ENCODE assay signal across 23 cellular contexts in genomic region chr17:72411124-72411563, GRCh38.
DNase-seq lines count a peak whose midpoint lies in the region; ATAC-seq and TF ChIP-seq lines count a peak whose summit lies in the region.
"Had no signal": no experiment of that assay in that cellular context is flagged by ENCODE, and none has a peak within 500 bp of the region (broad histone marks: within the 10 kb centered on the region; RNA-seq: fewer than 3 reads in every experiment).

No MANE protein-coding gene starts in this region.

- WGBS in heart left ventricle, 4 donors, result 68 to 78% (median 76%) methylated on average over 6 of the region's 6 CpGs
- 33 to 43% (median 36%) methylated on average over 6 of the region's 6 CpGs for WGBS in ovary, 3 donors

- no peak for TF ChIP-seq EP300 in ovary (IDR thresholded peaks at IDR 0.05)

- H4K20me1 ChIP-seq in Karpas-422 (ENCODE audit: insufficient read depth, low read depth, low read length), result no peaks in the 10 kb centered on the region

- peak overlapping the region; percentile 16; the same call in 1 of the 2 replicates for H3K9ac ChIP-seq in Karpas-422 (ENCODE audit: low read length)

- no peaks in the 10 kb centered on the region for H3K27me3 ChIP-seq in Karpas-422 (ENCODE audit: low read length)
- H3K27me3 ChIP-seq in heart left ventricle, result peaks cover 0 to 6% (median 0%) of the 10 kb centered on the region in 9 donors
- no peaks in the 10 kb centered on the region for H3K27me3 ChIP-seq in ovary
- H3K27me3 ChIP-seq: cardiac muscle cell had no signal

- in situ Hi-C loops in Caki2 (cut with HindIII; ENCODE audit: low pct_unique_long_range_greater_than_20kb, low sequenced_read_pairs), result no loop called here

- H3K9me3 Mint-ChIP-seq in brain (peaks cover 0 to 22% (median 3%) of the 10 kb centered on the region in 5 experiments), HFFc6 (no peaks in the 10 kb centered on the region)
- H3K9me3 Mint-ChIP-seq: activated CD8-positive, alpha-beta T cell treated with anti-CD3 and anti-CD28 coated beads for 36 hours had no signal

- H3K4me3 ChIP-seq in Karpas-422 (ENCODE audit: low read length) (no peak overlapping the region), heart left ventricle (no peak overlapping the region), ovary (no peak overlapping the region)
- H3K4me3 ChIP-seq: cardiac muscle cell had no signal

- H3K9me3 ChIP-seq in Karpas-422 (ENCODE audit: low read length) (no peaks in the 10 kb centered on the region), heart left ventricle (no peaks in the 10 kb centered on the region), T-helper 17 cell (ENCODE audit: control insufficient read depth, low read length, poor library complexity, severe bottlenecking) (no peaks in the 10 kb centered on the region), ovary (no peaks in the 10 kb centered on the region)

- peak overlapping the region in 1 of 5 experiments; percentile 8 for H3K4me3 Mint-ChIP-seq in brain
- no peak overlapping the region for H3K4me3 Mint-ChIP-seq in T-helper 17 cell
- H3K4me3 Mint-ChIP-seq in HFFc6, result no peak overlapping the region
- H3K4me3 Mint-ChIP-seq: activated CD8-positive, alpha-beta T cell treated with anti-CD3 and anti-CD28 coated beads for 36 hours; activated T-cell treated with anti-CD3 and anti-CD28 coated beads, Interleukin-2, amount 50 U/mL, for 4 hours; T-helper 1 cell treated with Interleukin-12 subunit alpha and Interleukin-12 subunit beta and Interleukin-4 antibody, amounts not matched to agents 30 μg/mL and 1 μg/mL, for 36 hours had no signal

- no peak overlapping the region for H2AFZ ChIP-seq in Karpas-422 (ENCODE audit: low read length)

- H3K4me2 ChIP-seq in Karpas-422 (ENCODE audit: low read depth, low read length, poor library complexity, severe bottlenecking), result peak overlapping the region; percentile 71

- intact Hi-C loops in heart left ventricle (cut with DNase I) (no loop called here), ovary (cut with DNase I) (no loop called here)

- no peak for TF ChIP-seq POLR2A in heart left ventricle (IDR thresholded peaks at IDR 0.05)
- TF ChIP-seq POLR2A in ovary (IDR thresholded peaks at IDR 0.05), result no peak

- H3K36me3 Mint-ChIP-seq in brain (peaks cover 33% of the 10 kb centered on the region), T-helper 17 cell (ENCODE audit: low read depth) (no peaks in the 10 kb centered on the region), HFFc6 (ENCODE audit: low read depth) (peaks cover 10% of the 10 kb centered on the region; the same call in 1 of the 2 replicates)
- H3K36me3 Mint-ChIP-seq: activated naive CD4-positive, alpha-beta T cell treated with anti-CD3 and anti-CD28 coated beads, Interleukin-2, amount 50 U/mL, for 72 hours had no signal

- H3K27ac Mint-ChIP-seq in brain (peak overlapping the region; percentile 5 to 95 (median 52)), T-helper 17 cell (no peak overlapping the region), HFFc6 (no peak overlapping the region)
- H3K27ac Mint-ChIP-seq: activated CD8-positive, alpha-beta T cell treated with anti-CD3 and anti-CD28 coated beads for 36 hours; activated naive CD4-positive, alpha-beta T cell treated with anti-CD3 and anti-CD28 coated beads, Interleukin-2, amount 50 U/mL, for 72 hours; T-helper 1 cell treated with Interleukin-12 subunit alpha and Interleukin-12 subunit beta and Interleukin-4 antibody, amounts not matched to agents 30 μg/mL and 1 μg/mL, for 36 hours had no signal

- H3K4me1 Mint-ChIP-seq in brain (peaks cover 70% of the 10 kb centered on the region), T-helper 17 cell (no peaks in the 10 kb centered on the region), HFFc6 (ENCODE audit: low read depth) (peaks cover 40% of the 10 kb centered on the region)

- H3K4me1 ChIP-seq in Karpas-422 (ENCODE audit: low read length), result peaks cover 67% of the 10 kb centered on the region
- H3K4me1 ChIP-seq in heart left ventricle, result peaks cover 0 to 12% (median 7%) of the 10 kb centered on the region in 12 donors
- no peaks in the 10 kb centered on the region for H3K4me1 ChIP-seq in ovary (ENCODE audit: insufficient read depth)

- no peaks in the 10 kb centered on the region for H3K79me2 ChIP-seq in Karpas-422 (ENCODE audit: low read length)

- H3K27me3 Mint-ChIP-seq in brain, result no peaks in the 10 kb centered on the region
- H3K27me3 Mint-ChIP-seq in T-helper 17 cell, result no peaks in the 10 kb centered on the region
- no peaks in the 10 kb centered on the region; the same call in 1 of the 2 replicates for H3K27me3 Mint-ChIP-seq in HFFc6 (ENCODE audit: insufficient read depth)
- H3K27me3 Mint-ChIP-seq: activated CD8-positive, alpha-beta T cell treated with anti-CD3 and anti-CD28 coated beads for 36 hours had no signal

- TF ChIP-seq CTCF in brain (conservative IDR thresholded peaks at IDR 0.05) (no peak), heart left ventricle (IDR thresholded peaks at IDR 0.05) (no peak), ovary (IDR thresholded peaks at IDR 0.05) (no peak), HFFc6 (IDR thresholded peaks at IDR 0.05) (no peak)

- no peaks in the 10 kb centered on the region for H3K9me2 ChIP-seq in Karpas-422 (replicated peaks; ENCODE audit: insufficient read depth, low read length)

- peak; percentile 48 for DNase-seq in Caki2 (ENCODE audit: low read depth)
- peak; percentile 61 for DNase-seq in Karpas-422
- DNase-seq in kidney glomerular epithelial cell (lab: John Stamatoyannopoulos, UW), result peak; percentile 90
- no peak for DNase-seq in heart left ventricle
- DNase-seq in T-helper 17 cell, result no peak
- no peak for DNase-seq in ovary
- no peak for DNase-seq in HFFc6
- DNase-seq: activated CD8-positive, alpha-beta T cell treated with anti-CD3 and anti-CD28 coated beads for 36 hours; activated T-cell treated with anti-CD3 and anti-CD28 coated beads, Interleukin-2, amount 50 U/mL, for 4 hours; COR-L47; GF-D8; hypothalamus; KG1; left colon; NCI-H1105 treated with DMSO at 0.1 percent for 48 hours; NCI-H2227 treated with DMSO at 0.1 percent for 48 hours; right cardiac atrium; SHP77; stimulated activated CD4-positive, alpha-beta T cell treated with anti-CD3 and anti-CD28 coated beads, Interleukin-2, amount 100 ng/mL, for 24 hours had no signal

- H3K36me3 ChIP-seq in Karpas-422 (ENCODE audit: insufficient read depth, low read length), result no peaks in the 10 kb centered on the region
- H3K36me3 ChIP-seq in heart left ventricle, result no peaks in the 10 kb centered on the region
- no peaks in the 10 kb centered on the region for H3K36me3 ChIP-seq in ovary
- H3K36me3 ChIP-seq: cardiac muscle cell had no signal

- ATAC-seq in heart left ventricle, result no peak
- no peak for ATAC-seq in T-helper 17 cell
- ATAC-seq: activated CD8-positive, alpha-beta T cell treated with anti-CD3 and anti-CD28 coated beads for 36 hours; activated naive CD4-positive, alpha-beta T cell treated with anti-CD3 and anti-CD28 coated beads, Interleukin-2, amount 50 U/mL, for 72 hours; activated T-cell treated with anti-CD3 and anti-CD28 coated beads, Interleukin-2, amount 50 U/mL, for 4 hours; left colon; right cardiac atrium had no signal

- H3K27ac ChIP-seq in Karpas-422 (ENCODE audit: low read length), result no peak overlapping the region
- no peak overlapping the region for H3K27ac ChIP-seq in heart left ventricle
- H3K27ac ChIP-seq in ovary, result no peak overlapping the region
- H3K27ac ChIP-seq: cardiac muscle cell had no signal

Comparison
In these comparisons a context has a peak if more than half of its experiments do, and no peak if none do; other contexts are left out.
1. DNase-seq: peak in Caki2 (single experiment), Karpas-422 (single experiment) and kidney glomerular epithelial cell (single experiment); none in heart left ventricle (0 of 5), T-helper 17 cell (0 of 3), ovary (0 of 5) and HFFc6 (single experiment).
2. H3K27ac Mint-ChIP-seq: peak in brain (5 of 5); none in T-helper 17 cell (single experiment) and HFFc6 (single experiment).